10 cellular contexts compared by ENCODE assay signal in the genomic region with DNA sequence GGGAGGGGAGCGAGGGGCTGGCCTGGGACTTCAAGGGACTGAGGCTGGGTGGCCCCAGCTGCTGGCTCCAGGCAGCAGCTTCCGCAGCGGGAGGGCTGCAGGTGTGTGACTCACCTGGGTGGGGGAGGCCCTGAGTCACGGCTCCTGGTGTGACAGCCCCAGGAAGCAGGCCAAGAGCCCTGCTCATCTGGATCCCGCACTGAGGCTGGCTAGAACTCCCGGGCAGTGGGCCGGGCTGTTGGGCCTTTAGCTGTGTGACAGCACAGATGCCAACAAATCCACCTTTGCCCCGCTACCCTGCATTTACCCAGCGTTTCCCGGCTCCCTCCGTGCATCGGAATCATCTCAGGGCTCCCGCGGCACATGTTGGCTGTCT.
DNase-seq lines count a peak whose midpoint lies in the region; ATAC-seq, FAIRE-seq and TF ChIP-seq lines count a peak whose summit lies in the region.
"Had no signal": no experiment of that assay in that cellular context is flagged by ENCODE, and none has a peak within 500 bp of the region (broad histone marks: within the 10 kb centered on the region; RNA-seq: fewer than 3 reads in every experiment).

No MANE protein-coding gene starts in this region.

- H3K9me3 ChIP-seq in HepG2 (ENCODE audit: low read length) = no peaks in the 10 kb centered on the region

- H3K36me3 Mint-ChIP-seq in WTC11 = no peaks in the 10 kb centered on the region
- H3K36me3 Mint-ChIP-seq in activated T-helper 17 cell treated with anti-CD3 and anti-CD28 coated beads, Interleukin-2, amount 50 U/mL, for 72 hours (ENCODE audit: low read depth) = no peaks in the 10 kb centered on the region
- H3K36me3 Mint-ChIP-seq: naive B cell had no signal

- H3K4me1 Mint-ChIP-seq in WTC11 = peaks cover 8% of the 10 kb centered on the region
- no peaks in the 10 kb centered on the region for H3K4me1 Mint-ChIP-seq in activated T-helper 17 cell treated with anti-CD3 and anti-CD28 coated beads, Interleukin-2, amount 50 U/mL, for 72 hours
- H3K4me1 Mint-ChIP-seq: naive B cell had no signal

- no peak for TF ChIP-seq RAD21 in HepG2 (CRISPR knock-in tag; IDR thresholded peaks at IDR 0.05)

- H4K20me1 ChIP-seq in HepG2 (ENCODE audit: insufficient read depth, low read length) = no peaks in the 10 kb centered on the region

- CTCF ChIA-PET in WTC11 (lab: Charles Lee) = interaction anchor here (0.9 to 6.1 kb wide), 6 partner anchors 11 to 174 kb away, joined by 3 to 114 read pairs (median 3); no protein-coding TSS in a partner anchor
- CTCF ChIA-PET in HepG2 (lab: Yijun Ruan, JAX; ENCODE audit: low intra/inter-chr PET ratio, low total read pairs) = no interaction called here

- no peaks in the 10 kb centered on the region for H3K79me2 ChIP-seq in HepG2 (ENCODE audit: insufficient read depth, low read length)

- no peak for ATAC-seq in WTC11
- no peak for ATAC-seq in HepG2
- no peak for ATAC-seq in HG03469 (IDR thresholded peaks at IDR 0.05; ENCODE audit: unreplicated experiment)
- ATAC-seq in activated T-helper 17 cell treated with anti-CD3 and anti-CD28 coated beads, Interleukin-2, amount 50 U/mL, for 72 hours (replicated peaks) = no peak

- H2AFZ ChIP-seq in HepG2 (ENCODE audit: low read length) = no peak overlapping the region

- H3K9me3 Mint-ChIP-seq in WTC11 = no peaks in the 10 kb centered on the region
- H3K9me3 Mint-ChIP-seq in activated T-helper 17 cell treated with anti-CD3 and anti-CD28 coated beads, Interleukin-2, amount 50 U/mL, for 72 hours = no peaks in the 10 kb centered on the region
- H3K9me3 Mint-ChIP-seq: naive B cell had no signal

- no peaks in the 10 kb centered on the region for H3K27me3 Mint-ChIP-seq in WTC11 (ENCODE audit: low read depth)
- H3K27me3 Mint-ChIP-seq in activated T-helper 17 cell treated with anti-CD3 and anti-CD28 coated beads, Interleukin-2, amount 50 U/mL, for 72 hours = peaks cover 26% of the 10 kb centered on the region

- FAIRE-seq in HepG2 (lab: Jason Lieb, UNC) = no peak

- no TSS peak for BruUV-seq in HepG2 (replicated peaks; lab: Mats Ljungman, UMichigan)

- peak; percentile 74 for DNase-seq in DMS153 (lab: John Stamatoyannopoulos, UW)
- DNase-seq in NCI-H146 (lab: John Stamatoyannopoulos, UW) = peak; percentile 95
- DNase-seq in WTC11 (ENCODE audit: low spot score) = no peak
- DNase-seq in HepG2 (ENCODE audit: low spot score) = no peak
- no peak for DNase-seq in SKM-1 treated with dmso at 0.1 percent for 144 hours (lab: John Stamatoyannopoulos, UW; ENCODE audit: unreplicated experiment)
- no peak for DNase-seq in cerebellum (ENCODE audit: low spot score)
- DNase-seq: naive B cell, NCI-H1694 had no signal

- intact Hi-C loops in HepG2 (cut with micrococcal nuclease; ENCODE audit: unreplicated experiment) = no loop called here

- no peak overlapping the region for H3K4me3 ChIP-seq in HepG2 (replicated peaks in 1 of 3; ENCODE audit: insufficient read depth in 1 of 3, low read depth in 2 of 3, low read length in 3 of 3)

- no peaks in the 10 kb centered on the region for H3K4me1 ChIP-seq in HepG2 (ENCODE audit: insufficient read depth, low read length)

- no peak overlapping the region for H3K9ac ChIP-seq in HepG2 (ENCODE audit: insufficient read depth, low read depth, low read length)

- H3K27me3 ChIP-seq in HepG2 (ENCODE audit: control insufficient read depth in 1 of 2, insufficient read depth in 2 of 2, low read length in 2 of 2) = peaks cover 18 to 86% of the 10 kb centered on the region in 2 experiments

- in situ Hi-C loops in HepG2 (cut with HindIII; ENCODE audit: extremely low pct_ligation_motif_present, low pct_unique_long_range_greater_than_20kb) = loop anchor here (10.0 kb wide), 1 partner anchor 334 kb away; no protein-coding TSS in a partner anchor

- POLR2A ChIA-PET in WTC11 (lab: Charles Lee) = no interaction called here
- POLR2A ChIA-PET in HepG2 (lab: Yijun Ruan, JAX) = no interaction called here

- H3K27ac Mint-ChIP-seq in WTC11 = 0 out of 2 replicates have a peak overlapping the region, but pooled peaks have one; percentile 22
- H3K27ac Mint-ChIP-seq in activated T-helper 17 cell treated with anti-CD3 and anti-CD28 coated beads, Interleukin-2, amount 50 U/mL, for 72 hours = no peak overlapping the region
- H3K27ac Mint-ChIP-seq: naive B cell had no signal

- H3K4me3 Mint-ChIP-seq in WTC11 = no peak overlapping the region
- H3K4me3 Mint-ChIP-seq in activated T-helper 17 cell treated with anti-CD3 and anti-CD28 coated beads, Interleukin-2, amount 50 U/mL, for 72 hours = no peak overlapping the region
- H3K4me3 Mint-ChIP-seq: naive B cell had no signal

- TF ChIP-seq EP300 in HepG2 (IDR thresholded peaks at IDR 0.05; ENCODE audit: low read depth in 2 of 2, low read length in 2 of 2) (no peak), HepG2 (CRISPR knock-in tag; IDR thresholded peaks at IDR 0.05; ENCODE audit: borderline replicate concordance) (no peak)

- no peak overlapping the region for H3K4me2 ChIP-seq in HepG2 (ENCODE audit: low read depth, low read length)

- H3K36me3 ChIP-seq in HepG2 (replicated peaks in 1 of 2; ENCODE audit: control insufficient read depth in 1 of 2, insufficient read depth in 2 of 2, low read length in 2 of 2) = no peaks in the 10 kb centered on the region

- TF ChIP-seq POLR2A in HepG2 (IDR thresholded peaks at IDR 0.05; ENCODE audit: insufficient read depth in 1 of 2, low read depth in 2 of 2, low read length in 2 of 2) = no peak

- TF ChIP-seq CTCF in WTC11 (IDR thresholded peaks at IDR 0.05) (no peak), HepG2 (CRISPR knock-in tag; IDR thresholded peaks at IDR 0.05) (no peak)

- no peak overlapping the region for H3K27ac ChIP-seq in HepG2 (ENCODE audit: extremely low read length, insufficient read depth, low read length)

- no CpG with 5 or more reads among the region's 14 CpGs for WGBS in HepG2 (ENCODE audit: low lambda C conversion rate)

TF ChIP-seq in WTC11, 78 proteins besides CTCF, POLR2A, EP300 and RAD21 (continues in another document):
- TF ChIP-seq IRF2 (CRISPR knock-in tag; IDR thresholded peaks at IDR 0.05; ENCODE audit: borderline replicate concordance, low read depth) (no peak), FOXK1 (CRISPR knock-in tag; IDR thresholded peaks at IDR 0.05) (no peak), ZBTB21 (CRISPR knock-in tag; IDR thresholded peaks at IDR 0.05; ENCODE audit: borderline replicate concordance) (no peak)
- TF ChIP-seq, protein P1, sequence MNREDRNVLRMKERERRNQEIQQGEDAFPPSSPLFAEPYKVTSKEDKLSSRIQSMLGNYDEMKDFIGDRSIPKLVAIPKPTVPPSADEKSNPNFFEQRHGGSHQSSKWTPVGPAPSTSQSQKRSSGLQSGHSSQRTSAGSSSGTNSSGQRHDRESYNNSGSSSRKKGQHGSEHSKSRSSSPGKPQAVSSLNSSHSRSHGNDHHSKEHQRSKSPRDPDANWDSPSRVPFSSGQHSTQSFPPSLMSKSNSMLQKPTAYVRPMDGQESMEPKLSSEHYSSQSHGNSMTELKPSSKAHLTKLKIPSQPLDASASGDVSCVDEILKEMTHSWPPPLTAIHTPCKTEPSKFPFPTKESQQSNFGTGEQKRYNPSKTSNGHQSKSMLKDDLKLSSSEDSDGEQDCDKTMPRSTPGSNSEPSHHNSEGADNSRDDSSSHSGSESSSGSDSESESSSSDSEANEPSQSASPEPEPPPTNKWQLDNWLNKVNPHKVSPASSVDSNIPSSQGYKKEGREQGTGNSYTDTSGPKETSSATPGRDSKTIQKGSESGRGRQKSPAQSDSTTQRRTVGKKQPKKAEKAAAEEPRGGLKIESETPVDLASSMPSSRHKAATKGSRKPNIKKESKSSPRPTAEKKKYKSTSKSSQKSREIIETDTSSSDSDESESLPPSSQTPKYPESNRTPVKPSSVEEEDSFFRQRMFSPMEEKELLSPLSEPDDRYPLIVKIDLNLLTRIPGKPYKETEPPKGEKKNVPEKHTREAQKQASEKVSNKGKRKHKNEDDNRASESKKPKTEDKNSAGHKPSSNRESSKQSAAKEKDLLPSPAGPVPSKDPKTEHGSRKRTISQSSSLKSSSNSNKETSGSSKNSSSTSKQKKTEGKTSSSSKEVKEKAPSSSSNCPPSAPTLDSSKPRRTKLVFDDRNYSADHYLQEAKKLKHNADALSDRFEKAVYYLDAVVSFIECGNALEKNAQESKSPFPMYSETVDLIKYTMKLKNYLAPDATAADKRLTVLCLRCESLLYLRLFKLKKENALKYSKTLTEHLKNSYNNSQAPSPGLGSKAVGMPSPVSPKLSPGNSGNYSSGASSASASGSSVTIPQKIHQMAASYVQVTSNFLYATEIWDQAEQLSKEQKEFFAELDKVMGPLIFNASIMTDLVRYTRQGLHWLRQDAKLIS (CRISPR knock-in tag; IDR thresholded peaks at IDR 0.05; ENCODE audit: borderline replicate concordance) = no peak

TF ChIP-seq in HepG2, 621 proteins besides CTCF, POLR2A, EP300 and RAD21:
- TF ChIP-seq HDAC6 (IDR thresholded peaks at IDR 0.05; ENCODE audit: low read depth, low read length) (no peak), FOSL2 (CRISPR knock-in tag; IDR thresholded peaks at IDR 0.05) (peak; percentile 46; the same call in 1 of the 2 replicates)

Comparison
In these comparisons a context has a peak if more than half of its experiments do, and no peak if none do; other contexts are left out.
1. DNase-seq: peak in DMS153 (single experiment) and NCI-H146 (single experiment); none in WTC11 (single experiment), HepG2 (single experiment), SKM-1 treated with dmso at 0.1 percent for 144 hours (single experiment) and cerebellum (single experiment).